1 cellular context compared by ENCODE assay signal in the genomic region with DNA sequence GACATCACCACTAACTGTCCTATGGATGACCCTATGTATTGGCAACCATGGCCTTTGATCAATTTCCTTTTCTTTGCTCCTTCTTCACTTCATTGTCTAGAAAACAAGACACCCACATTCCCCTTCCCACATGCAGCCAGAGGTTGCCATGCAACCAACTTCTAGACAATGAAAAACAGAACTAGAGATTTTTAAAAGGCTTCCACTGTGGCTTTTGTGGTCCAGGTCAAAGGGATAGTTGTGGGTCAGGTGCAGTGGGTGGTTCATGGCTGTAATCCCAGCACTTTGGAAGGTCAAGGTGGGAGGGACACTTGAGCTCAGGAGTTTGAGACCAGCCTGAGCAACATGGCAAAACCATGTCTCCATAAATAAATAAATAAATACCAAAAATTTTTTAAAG.
TF ChIP-seq lines count a peak whose summit lies in the region.

No MANE protein-coding gene starts in this region.

TF ChIP-seq in H1, 55 proteins besides CTCF, POLR2A, EP300 and RAD21 (continued from another document):
- TF ChIP-seq CHD7 (IDR thresholded peaks at IDR 0.05; ENCODE audit: insufficient replicate concordance, low read length), result no peak
- TF ChIP-seq EZH2 (IDR thresholded peaks at IDR 0.05; ENCODE audit: low read depth, low read length, severe bottlenecking), result no peak
- no peak for TF ChIP-seq SIN3A (conservative IDR thresholded peaks at IDR 0.05 in 1 of 2, IDR thresholded peaks at IDR 0.05 in 1 of 2; ENCODE audit: low read depth in 1 of 2, low read length in 2 of 2)
- TF ChIP-seq YY1 (IDR thresholded peaks at IDR 0.05; ENCODE audit: low read depth, low read length), result no peak
- no peak for TF ChIP-seq ATF3 (IDR thresholded peaks at IDR 0.05; ENCODE audit: insufficient read depth, low read depth, low read length)
- no peak for TF ChIP-seq RNF2 (IDR thresholded peaks at IDR 0.05; ENCODE audit: borderline replicate concordance, low read depth, low read length, missing control alignments, poor library complexity, severe bottlenecking)
- no peak for TF ChIP-seq CBX5 (IDR thresholded peaks at IDR 0.05; ENCODE audit: low read depth, low read length)
- TF ChIP-seq TBP (IDR thresholded peaks at IDR 0.05; ENCODE audit: low read depth, low read length), result no peak
